In the genomic region with DNA sequence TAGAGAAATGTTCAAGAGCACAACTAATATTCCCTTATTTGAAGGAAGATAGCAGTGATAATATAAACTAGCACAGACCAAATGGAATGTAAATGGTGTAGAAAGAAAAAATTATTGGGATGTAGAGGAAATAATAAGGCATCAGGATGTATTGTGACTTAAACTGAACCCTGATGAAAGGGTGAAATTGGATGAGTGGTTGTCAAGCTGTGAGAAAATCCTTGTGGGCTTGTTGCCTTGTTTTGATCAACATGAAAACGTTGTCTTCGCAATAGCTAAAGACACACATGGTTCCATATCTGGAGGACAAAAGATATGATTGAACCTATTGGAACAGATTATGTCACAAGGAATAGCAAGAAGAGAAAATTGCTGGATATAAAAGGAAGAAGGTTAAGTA, we compare ENCODE assay signal across 1 cellular context.
TF ChIP-seq lines count a peak whose summit lies in the region.

No MANE protein-coding gene starts in this region.

TF ChIP-seq in neural cell, 6 proteins besides CTCF, POLR2A, EP300 and RAD21:
- TF ChIP-seq, protein P1, sequence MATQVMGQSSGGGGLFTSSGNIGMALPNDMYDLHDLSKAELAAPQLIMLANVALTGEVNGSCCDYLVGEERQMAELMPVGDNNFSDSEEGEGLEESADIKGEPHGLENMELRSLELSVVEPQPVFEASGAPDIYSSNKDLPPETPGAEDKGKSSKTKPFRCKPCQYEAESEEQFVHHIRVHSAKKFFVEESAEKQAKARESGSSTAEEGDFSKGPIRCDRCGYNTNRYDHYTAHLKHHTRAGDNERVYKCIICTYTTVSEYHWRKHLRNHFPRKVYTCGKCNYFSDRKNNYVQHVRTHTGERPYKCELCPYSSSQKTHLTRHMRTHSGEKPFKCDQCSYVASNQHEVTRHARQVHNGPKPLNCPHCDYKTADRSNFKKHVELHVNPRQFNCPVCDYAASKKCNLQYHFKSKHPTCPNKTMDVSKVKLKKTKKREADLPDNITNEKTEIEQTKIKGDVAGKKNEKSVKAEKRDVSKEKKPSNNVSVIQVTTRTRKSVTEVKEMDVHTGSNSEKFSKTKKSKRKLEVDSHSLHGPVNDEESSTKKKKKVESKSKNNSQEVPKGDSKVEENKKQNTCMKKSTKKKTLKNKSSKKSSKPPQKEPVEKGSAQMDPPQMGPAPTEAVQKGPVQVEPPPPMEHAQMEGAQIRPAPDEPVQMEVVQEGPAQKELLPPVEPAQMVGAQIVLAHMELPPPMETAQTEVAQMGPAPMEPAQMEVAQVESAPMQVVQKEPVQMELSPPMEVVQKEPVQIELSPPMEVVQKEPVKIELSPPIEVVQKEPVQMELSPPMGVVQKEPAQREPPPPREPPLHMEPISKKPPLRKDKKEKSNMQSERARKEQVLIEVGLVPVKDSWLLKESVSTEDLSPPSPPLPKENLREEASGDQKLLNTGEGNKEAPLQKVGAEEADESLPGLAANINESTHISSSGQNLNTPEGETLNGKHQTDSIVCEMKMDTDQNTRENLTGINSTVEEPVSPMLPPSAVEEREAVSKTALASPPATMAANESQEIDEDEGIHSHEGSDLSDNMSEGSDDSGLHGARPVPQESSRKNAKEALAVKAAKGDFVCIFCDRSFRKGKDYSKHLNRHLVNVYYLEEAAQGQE (IDR thresholded peaks at IDR 0.05; ENCODE audit: borderline replicate concordance) = peak; percentile 57
- peak; percentile 97 for TF ChIP-seq POLR2AphosphoS5 (IDR thresholded peaks at IDR 0.05)
- TF ChIP-seq SMC3 (conservative IDR thresholded peaks at IDR 0.05; ENCODE audit: poor library complexity) = no peak
TF ChIP-seq in neural cell: peak in this region for 2.
